8 cellular contexts compared by ENCODE assay signal in genomic region chr7:71050492-71050891, GRCh38.
"Had no signal": no experiment of that assay in that cellular context is flagged by ENCODE, and none has a peak within 500 bp of the region (broad histone marks: within the 10 kb centered on the region; RNA-seq: fewer than 3 reads in every experiment).

No MANE protein-coding gene starts in this region.

- DNase-seq: GDM1, GF-D8 had no signal

- FAIRE-seq: G401.6, GM12878, GM12891, GM12892, GM18507, GM19239 had no signal

- ATAC-seq: GM12878 had no signal

- H3K4me3 ChIP-seq: GM12878 had no signal
